In genomic region chr3:49339593-49339946, GRCh38 we compare ENCODE assay signal across 1 cellular context.
TF ChIP-seq lines count a peak whose summit lies in the region.

No MANE protein-coding gene starts in this region.

TF ChIP-seq in H1, 55 proteins besides CTCF, POLR2A, EP300 and RAD21:
- TF ChIP-seq CHD7 (IDR thresholded peaks at IDR 0.05; ENCODE audit: insufficient replicate concordance, low read length) (no peak), KDM5A (IDR thresholded peaks at IDR 0.05; ENCODE audit: low read length) (no peak), NANOG (IDR thresholded peaks at IDR 0.05; ENCODE audit: insufficient read depth, low read depth, low read length, poor library complexity, severe bottlenecking) (no peak)
